Comparison of ENCODE assay signal across 15 cellular contexts in the genomic region with DNA sequence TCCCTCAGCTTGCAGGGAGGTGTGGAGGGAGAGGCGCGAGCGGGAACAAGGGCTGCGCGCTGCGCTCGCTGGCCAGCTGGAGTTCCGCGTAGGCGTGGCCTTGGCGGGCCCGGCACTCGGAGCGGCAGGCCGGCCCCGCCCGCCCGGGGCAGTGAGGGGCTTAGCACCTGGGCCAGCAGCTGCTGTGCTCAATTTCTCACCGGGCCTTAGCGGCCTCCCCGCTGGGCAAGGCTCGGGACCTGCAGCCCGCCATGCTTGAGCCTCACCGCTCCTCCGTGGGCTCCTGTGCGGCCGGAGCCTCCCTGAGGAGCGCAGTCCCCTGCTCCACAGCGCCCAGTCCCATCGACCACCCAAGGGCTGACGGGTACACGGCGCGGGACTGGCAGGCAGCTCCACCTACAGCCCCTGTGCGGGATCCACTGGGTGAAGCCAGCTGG.
"Had no signal": no experiment of that assay in that cellular context is flagged by ENCODE, and none has a peak within 500 bp of the region (broad histone marks: within the 10 kb centered on the region; RNA-seq: fewer than 3 reads in every experiment).

No MANE protein-coding gene starts in this region.

- H3K36me3 Mint-ChIP-seq: activated CD4-positive, alpha-beta memory T cell treated with anti-CD3 and anti-CD28 coated beads for 36 hours; activated naive CD4-positive, alpha-beta T cell treated with anti-CD3 and anti-CD28 coated beads, Interleukin-2, amount 50 U/mL, for 24 hours; mesothelial cell of epicardium; T-cell had no signal

- H3K4me1 Mint-ChIP-seq: activated naive CD4-positive, alpha-beta T cell treated with anti-CD3 and anti-CD28 coated beads, Interleukin-2, amount 50 U/mL, for 24 hours; nephron progenitor cell; T-cell had no signal

- H3K27ac Mint-ChIP-seq: activated CD4-positive, alpha-beta memory T cell treated with anti-CD3 and anti-CD28 coated beads for 36 hours; activated naive CD4-positive, alpha-beta T cell treated with anti-CD3 and anti-CD28 coated beads, Interleukin-2, amount 50 U/mL, for 24 hours; activated T-cell treated with anti-CD3 and anti-CD28 coated beads, Interleukin-2, amount 50 U/mL, for 24 hours; mesothelial cell of epicardium; T-cell had no signal

- H3K9me3 ChIP-seq: SK-N-SH had no signal

- H3K27ac ChIP-seq: cardiac muscle cell, tibial nerve, VCaP had no signal

- H3K9ac ChIP-seq: SK-N-SH had no signal

- H3K9me3 Mint-ChIP-seq: nephron progenitor cell had no signal

- DNase-seq: activated CD4-positive, alpha-beta memory T cell treated with anti-CD3 and anti-CD28 coated beads for 36 hours; activated T-cell treated with anti-CD3 and anti-CD28 coated beads, Interleukin-2, amount 50 U/mL, for 24 hours; hippocampal formation; nephron progenitor cell; SK-N-SH; stimulated activated CD4-positive, alpha-beta T cell treated with anti-CD3 and anti-CD28 coated beads, Interleukin-4, amount 100 ng/mL, for 1 hour; stimulated activated naive CD4-positive, alpha-beta T cell; T-cell; T-helper 9 cell had no signal

- H3K4me3 Mint-ChIP-seq: activated CD4-positive, alpha-beta memory T cell treated with anti-CD3 and anti-CD28 coated beads for 36 hours; activated naive CD4-positive, alpha-beta T cell treated with anti-CD3 and anti-CD28 coated beads, Interleukin-2, amount 50 U/mL, for 24 hours; activated T-cell treated with anti-CD3 and anti-CD28 coated beads, Interleukin-2, amount 50 U/mL, for 24 hours; mesothelial cell of epicardium; nephron progenitor cell; T-cell had no signal

- H3K36me3 ChIP-seq: cardiac muscle cell, tibial nerve had no signal

- H3K4me3 ChIP-seq: cardiac muscle cell, lung, tibial nerve had no signal

- H3K4me1 ChIP-seq: tibial nerve had no signal

- H3K27me3 Mint-ChIP-seq: activated CD4-positive, alpha-beta memory T cell treated with anti-CD3 and anti-CD28 coated beads for 36 hours; activated naive CD4-positive, alpha-beta T cell treated with anti-CD3 and anti-CD28 coated beads, Interleukin-2, amount 50 U/mL, for 24 hours; activated T-cell treated with anti-CD3 and anti-CD28 coated beads, Interleukin-2, amount 50 U/mL, for 24 hours; T-cell had no signal

- H3K27me3 ChIP-seq: cardiac muscle cell, tibial nerve had no signal

- H3K4me2 ChIP-seq: SK-N-SH had no signal
